In genomic region chr22:24256136-24256535, GRCh38 we compare ENCODE assay signal across 1 cellular context. TPM values are rescaled to one million over a fixed set of nuclear protein-coding genes. Genes with fewer than 3 reads are reported as not detected.
"Had no signal": no experiment of that assay in that cellular context is flagged by ENCODE, and none has a peak within 500 bp of the region (broad histone marks: within the 10 kb centered on the region; RNA-seq: fewer than 3 reads in every experiment).

No MANE protein-coding gene starts in this region.

RNA-seq across cellular contexts. Expression of gene GGT5, which starts 11.3 kb away (rescaled TPM):
- total RNA-seq: progenitor cell of endocrine pancreas had no signal
